In the genomic region with DNA sequence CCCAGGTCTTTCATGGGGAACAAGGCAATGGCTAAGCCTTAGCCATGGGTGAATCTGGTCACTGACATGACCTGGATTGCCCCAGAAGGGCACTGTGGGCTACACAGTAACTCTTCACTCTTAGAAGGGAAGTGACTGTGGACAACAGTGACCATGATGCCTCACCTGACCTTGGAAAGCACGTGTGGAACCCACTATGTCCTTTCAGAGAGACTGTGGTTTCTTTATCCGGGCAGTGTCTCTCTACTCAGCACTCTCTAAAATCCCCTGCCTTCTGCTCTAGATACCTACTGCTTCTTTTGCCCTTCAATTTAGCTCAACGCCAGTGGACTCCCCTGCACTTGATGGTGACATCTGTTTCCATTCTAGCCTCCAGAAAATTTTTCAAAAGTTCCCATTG, we compare ENCODE assay signal across 5 cellular contexts.
"Had no signal": no experiment of that assay in that cellular context is flagged by ENCODE, and none has a peak within 500 bp of the region (broad histone marks: within the 10 kb centered on the region; RNA-seq: fewer than 3 reads in every experiment).

No MANE protein-coding gene starts in this region.

- H3K27ac ChIP-seq: HL-60 had no signal

- ATAC-seq: HepG2, K562 had no signal

- H3K4me3 ChIP-seq: K562 had no signal

- DNase-seq: IMR-90, KBM-7 had no signal
